8 cellular contexts compared by ENCODE assay signal in the genomic region with DNA sequence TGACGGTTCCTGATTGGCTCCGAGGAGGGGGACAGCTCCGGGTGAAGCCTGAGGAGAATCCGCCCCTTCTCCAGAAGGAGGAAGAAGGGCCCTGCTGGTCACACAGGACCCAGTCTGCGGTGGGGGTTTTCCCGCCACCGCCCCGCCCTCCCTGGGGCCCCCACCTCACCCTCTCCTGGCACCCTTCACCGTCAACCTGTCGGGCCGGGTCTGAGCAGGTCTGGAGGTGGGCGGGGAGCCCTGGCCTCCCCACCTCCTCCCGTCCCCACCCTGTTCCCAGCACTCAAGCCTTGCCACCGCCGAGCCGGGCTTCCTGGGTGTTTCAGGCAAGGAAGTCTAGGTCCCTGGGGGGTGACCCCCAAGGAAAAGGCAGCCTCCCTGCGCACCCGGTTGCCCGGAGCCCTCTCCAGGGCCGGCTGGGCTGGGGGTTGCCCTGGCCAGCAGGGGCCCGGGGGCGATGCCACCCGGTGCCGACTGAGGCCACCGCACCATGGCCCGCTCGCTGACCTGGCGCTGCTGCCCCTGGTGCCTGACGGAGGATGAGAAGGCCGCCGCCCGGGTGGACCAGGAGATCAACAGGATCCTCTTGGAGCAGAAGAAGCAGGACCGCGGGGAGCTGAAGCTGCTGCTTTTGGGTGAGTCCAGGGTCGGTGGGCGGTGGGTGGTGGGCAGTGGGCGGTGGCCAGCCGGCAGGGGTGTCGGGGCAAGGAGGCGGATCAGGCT. TPM values are rescaled to one million over a fixed set of nuclear protein-coding genes. Genes with fewer than 3 reads are reported as not detected.
DNase-seq lines count a peak whose midpoint lies in the region; ATAC-seq and TF ChIP-seq lines count a peak whose summit lies in the region.

A gene with protein sequence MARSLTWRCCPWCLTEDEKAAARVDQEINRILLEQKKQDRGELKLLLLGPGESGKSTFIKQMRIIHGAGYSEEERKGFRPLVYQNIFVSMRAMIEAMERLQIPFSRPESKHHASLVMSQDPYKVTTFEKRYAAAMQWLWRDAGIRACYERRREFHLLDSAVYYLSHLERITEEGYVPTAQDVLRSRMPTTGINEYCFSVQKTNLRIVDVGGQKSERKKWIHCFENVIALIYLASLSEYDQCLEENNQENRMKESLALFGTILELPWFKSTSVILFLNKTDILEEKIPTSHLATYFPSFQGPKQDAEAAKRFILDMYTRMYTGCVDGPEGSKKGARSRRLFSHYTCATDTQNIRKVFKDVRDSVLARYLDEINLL (plus strand): TSS at position 73 of the 723 bp plus-strand sequence. CDS start 418 bp downstream, at position 491.

- no peaks in the 10 kb centered on the region for H3K27me3 ChIP-seq in A673 (replicated peaks; ENCODE audit: insufficient read depth, low read depth, low read length, poor library complexity)

- POLR2A ChIA-PET in A673 (lab: Charles Lee; ENCODE audit: low non-redundant PET), result no interaction called here

- H3K4me1 Mint-ChIP-seq in T-helper 17 cell, result peaks cover 28% of the 10 kb centered on the region
- peaks cover 14 to 24% of the 10 kb centered on the region in 2 donors for H3K4me1 Mint-ChIP-seq in effector memory CD8-positive, alpha-beta T cell (ENCODE audit: low read depth in 2 of 2)

- H3K9me3 ChIP-seq in T-helper 17 cell (ENCODE audit: control insufficient read depth, low read length, poor library complexity, severe bottlenecking) (no peaks in the 10 kb centered on the region), A673 (ENCODE audit: low read depth, low read length, poor library complexity, severe bottlenecking) (no peaks in the 10 kb centered on the region)

- CTCF ChIA-PET in A673 (lab: Charles Lee), result no interaction called here

- TF ChIP-seq CTCF in A673 (conservative IDR thresholded peaks at IDR 0.05; ENCODE audit: low read depth, low read length), result no peak

- H3K36me3 Mint-ChIP-seq in T-helper 17 cell (ENCODE audit: low read depth), result no peaks in the 10 kb centered on the region
- peaks cover 5% of the 10 kb centered on the region for H3K36me3 Mint-ChIP-seq in effector memory CD8-positive, alpha-beta T cell (ENCODE audit: insufficient read depth)

- no peaks in the 10 kb centered on the region for H3K9me3 Mint-ChIP-seq in effector memory CD8-positive, alpha-beta T cell

- no peak within 1 kb of the TSS for H3K4me3 ChIP-seq in A673 (ENCODE audit: low read depth, low read length, poor library complexity, severe bottlenecking)

- ATAC-seq in T-helper 17 cell (peak; percentile 58), HG03342 (IDR thresholded peaks at IDR 0.05; ENCODE audit: unreplicated experiment) (no peak)
- peak; percentile 40 for ATAC-seq in effector memory CD8-positive, alpha-beta T cell (replicated peaks)

- peak; percentile 27 to 69 (median 61) for DNase-seq in T-helper 17 cell
- DNase-seq in effector memory CD8-positive, alpha-beta T cell, result peak in 2 of 3 experiments; percentile 29 to 32
- DNase-seq in stimulated activated CD4-positive, alpha-beta T cell treated with anti-CD3 and anti-CD28 coated beads, Interleukin-1b, Interleukin-23, amount 100 ng/mL, for 48 hours, result peak; percentile 49
- DNase-seq in SW480 (ENCODE audit: low spot score), result no peak
- no peak for DNase-seq in islet precursor cell
- no peak for DNase-seq in A673 (ENCODE audit: low spot score)

- H3K27ac ChIP-seq in A673 (ENCODE audit: low read depth, low read length, poor library complexity, severe bottlenecking), result no peak within 1 kb of the TSS

- peak within 1 kb of the TSS; percentile 96 for H3K27ac Mint-ChIP-seq in T-helper 17 cell
- H3K27ac Mint-ChIP-seq in effector memory CD8-positive, alpha-beta T cell, result peak within 1 kb of the TSS; percentile 62 to 72

- no peaks in the 10 kb centered on the region for H3K36me3 ChIP-seq in A673 (ENCODE audit: insufficient read depth, low read length, poor library complexity, severe bottlenecking)

- H3K4me3 Mint-ChIP-seq in T-helper 17 cell, result peak within 1 kb of the TSS; percentile 88
- peak within 1 kb of the TSS in 1 of 2 donors; percentile 68 for H3K4me3 Mint-ChIP-seq in effector memory CD8-positive, alpha-beta T cell

- peaks cover 17% of the 10 kb centered on the region for H3K4me1 ChIP-seq in A673 (ENCODE audit: insufficient read depth, low read length, poor library complexity, severe bottlenecking)

- peak; percentile 11 for TF ChIP-seq POLR2A in GM19099 (IDR thresholded peaks at IDR 0.05; ENCODE audit: extremely low read depth, insufficient read length, low read depth)

- intact Hi-C loops in A673 (cut with micrococcal nuclease; ENCODE audit: unreplicated experiment), result no loop called here

- no peaks in the 10 kb centered on the region for H3K27me3 Mint-ChIP-seq in T-helper 17 cell
- peaks cover 0 to 6% of the 10 kb centered on the region in 2 donors for H3K27me3 Mint-ChIP-seq in effector memory CD8-positive, alpha-beta T cell

- BruUV-seq in A673 (replicated peaks; lab: Mats Ljungman, UMichigan), result no TSS peak

RNA-seq across cellular contexts. Expression of the gene that starts here (rescaled TPM):
- total RNA-seq in T-helper 17 cell (10 to 100 TPM; 28.7 to 54.1 TPM), A673 (2021) (0.26 TPM in 1 of 2 replicates, not detected in the other)

Comparison
In these comparisons a context has a peak if more than half of its experiments do, and no peak if none do; other contexts are left out.
1. RNA of the gene that starts here (total RNA-seq): 28.7 to 54.1 TPM in T-helper 17 cell; 0.26 TPM in A673; every median in the first group is over 10 times any median in the second.
2. DNase-seq: peak in T-helper 17 cell (3 of 3), effector memory CD8-positive, alpha-beta T cell (2 of 3) and stimulated activated CD4-positive, alpha-beta T cell treated with anti-CD3 and anti-CD28 coated beads, Interleukin-1b, Interleukin-23, amount 100 ng/mL, for 48 hours (single experiment); none in SW480 (single experiment), islet precursor cell (single experiment) and A673 (single experiment).